In the genomic region with DNA sequence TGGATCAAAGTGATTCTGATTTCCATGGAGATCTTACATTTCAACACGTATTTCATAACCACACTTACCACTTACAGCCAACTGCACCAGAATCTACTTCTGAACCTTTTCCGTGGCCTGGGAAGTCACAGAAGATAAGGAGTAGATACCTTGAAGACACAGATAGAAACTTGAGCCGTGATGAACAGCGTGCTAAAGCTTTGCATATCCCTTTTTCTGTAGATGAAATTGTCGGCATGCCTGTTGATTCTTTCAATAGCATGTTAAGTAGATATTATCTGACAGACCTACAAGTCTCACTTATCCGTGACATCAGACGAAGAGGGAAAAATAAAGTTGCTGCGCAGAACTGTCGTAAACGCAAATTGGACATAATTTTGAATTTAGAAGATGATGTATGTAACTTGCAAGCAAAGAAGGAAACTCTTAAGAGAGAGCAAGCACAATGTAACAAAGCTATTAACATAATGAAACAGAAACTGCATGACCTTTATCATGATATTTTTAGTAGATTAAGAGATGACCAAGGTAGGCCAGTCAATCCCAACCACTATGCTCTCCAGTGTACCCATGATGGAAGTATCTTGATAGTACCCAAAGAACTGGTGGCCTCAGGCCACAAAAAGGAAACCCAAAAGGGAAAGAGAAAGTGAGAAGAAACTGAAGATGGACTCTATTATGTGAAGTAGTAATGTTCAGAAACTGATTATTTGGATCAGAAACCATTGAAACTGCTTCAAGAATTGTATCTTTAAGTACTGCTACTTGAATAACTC, we compare ENCODE assay signal across 8 cellular contexts. TPM values are rescaled to one million over a fixed set of nuclear protein-coding genes. Genes with fewer than 3 reads are reported as not detected.
DNase-seq lines count a peak whose midpoint lies in the region; ATAC-seq and TF ChIP-seq lines count a peak whose summit lies in the region.
"Not testable (repeated sequence)": the region's sequence is repeated elsewhere in the genome, so short reads cannot be mapped to it uniquely, and the experiment has no call there.

No MANE protein-coding gene starts in this region.

- H3K4me3 ChIP-seq in CD8-positive, alpha-beta T cell (ENCODE audit: low read depth, low read length); neutrophil (ENCODE audit: low read depth in 1 of 2, low read length in 1 of 2): not testable (repeated sequence)

- not testable (repeated sequence) for H3K9me3 Mint-ChIP-seq in CD8-positive, alpha-beta T cell; activated T-helper 17 cell treated with anti-CD3 and anti-CD28 coated beads, Interleukin-2, amount 50 U/mL, for 72 hours

- not testable (repeated sequence) for TF ChIP-seq CTCF in CD8-positive, alpha-beta T cell (IDR thresholded peaks at IDR 0.05); neutrophil (IDR thresholded peaks at IDR 0.05)

- POLR2A ChIA-PET in CD8-positive, alpha-beta T cell (lab: Charles Lee): interaction anchor here (0.8 to 13.6 kb wide), 5 partner anchors 11 to 95 kb away, joined by 3 to 241 read pairs (median 4); a partner anchor contains a TSS

- not testable (repeated sequence) for H3K27ac ChIP-seq in CD8-positive, alpha-beta T cell (ENCODE audit: low read depth, low read length)
- H3K27ac ChIP-seq in neutrophil: peak overlapping the region; percentile 36

- TF ChIP-seq POLR2A in GM18951 (IDR thresholded peaks at IDR 0.05; ENCODE audit: extremely low read depth, insufficient read depth, insufficient read length) (peak; percentile 17), erythroblast (IDR thresholded peaks at IDR 0.05; ENCODE audit: low read length) (peak; percentile 26)

- H3K9me3 ChIP-seq in CD8-positive, alpha-beta T cell (ENCODE audit: low read length); T-helper 17 cell (ENCODE audit: control insufficient read depth, low read length, poor library complexity, severe bottlenecking); neutrophil: not testable (repeated sequence)

- DNase-seq in CD8-positive, alpha-beta T cell; T-helper 17 cell; erythroblast (lab: John Stamatoyannopoulos, UW): not testable (repeated sequence)
- peak; percentile 19 for DNase-seq in NCI-H2171 treated with DMSO at 0.1 percent for 48 hours (lab: John Stamatoyannopoulos, UW)

- peaks cover 70% of the 10 kb centered on the region for H3K4me1 Mint-ChIP-seq in CD8-positive, alpha-beta T cell (ENCODE audit: low read depth)
- peaks cover 42% of the 10 kb centered on the region for H3K4me1 Mint-ChIP-seq in T-helper 17 cell
- peaks cover 49% of the 10 kb centered on the region for H3K4me1 Mint-ChIP-seq in activated T-helper 17 cell treated with anti-CD3 and anti-CD28 coated beads, Interleukin-2, amount 50 U/mL, for 72 hours

- H3K36me3 ChIP-seq in CD8-positive, alpha-beta T cell (ENCODE audit: insufficient read depth, low read length): peaks cover 15% of the 10 kb centered on the region
- peaks cover 66% of the 10 kb centered on the region for H3K36me3 ChIP-seq in neutrophil

- H3K4me1 ChIP-seq in CD8-positive, alpha-beta T cell (ENCODE audit: insufficient read depth, low read length): peaks cover 32% of the 10 kb centered on the region
- H3K4me1 ChIP-seq in neutrophil (ENCODE audit: control insufficient read depth in 1 of 2, insufficient read depth in 1 of 2, low read depth in 1 of 2, low read length in 1 of 2): not testable (repeated sequence)

- H3K4me3 Mint-ChIP-seq in CD8-positive, alpha-beta T cell; T-helper 17 cell: not testable (repeated sequence)
- H3K4me3 Mint-ChIP-seq in activated T-helper 17 cell treated with anti-CD3 and anti-CD28 coated beads, Interleukin-2, amount 50 U/mL, for 72 hours: peak overlapping the region; percentile 19

- in situ Hi-C loops in GM18951 (cut with MboI; ENCODE audit: low sequenced_read_pairs, unreplicated experiment): not testable (repeated sequence)

- H3K27me3 Mint-ChIP-seq in CD8-positive, alpha-beta T cell (ENCODE audit: low read depth); T-helper 17 cell; activated T-helper 17 cell treated with anti-CD3 and anti-CD28 coated beads, Interleukin-2, amount 50 U/mL, for 72 hours: not testable (repeated sequence)

- CTCF ChIA-PET in CD8-positive, alpha-beta T cell (lab: Charles Lee): interaction anchor here (0.8 to 1.7 kb wide), 3 partner anchors 12 to 180 kb away, joined by 3 to 5 read pairs (median 3); no protein-coding TSS in a partner anchor

- not testable (repeated sequence) for H3K27me3 ChIP-seq in CD8-positive, alpha-beta T cell (ENCODE audit: insufficient read depth, low read length); neutrophil

- intact Hi-C loops in CD8-positive, alpha-beta T cell (cut with DNase I, micrococcal nuclease): not testable (repeated sequence)

- peak; percentile 12 for ATAC-seq in CD8-positive, alpha-beta T cell
- ATAC-seq in HG02981 (IDR thresholded peaks at IDR 0.05; ENCODE audit: unreplicated experiment): peak; percentile 44
- ATAC-seq in T-helper 17 cell: peak; percentile 1
- peak; percentile 52 for ATAC-seq in activated T-helper 17 cell treated with anti-CD3 and anti-CD28 coated beads, Interleukin-2, amount 50 U/mL, for 72 hours (replicated peaks)

- peak overlapping the region; percentile 79 for H3K27ac Mint-ChIP-seq in CD8-positive, alpha-beta T cell
- peak overlapping the region; percentile 99 for H3K27ac Mint-ChIP-seq in T-helper 17 cell
- H3K27ac Mint-ChIP-seq in activated T-helper 17 cell treated with anti-CD3 and anti-CD28 coated beads, Interleukin-2, amount 50 U/mL, for 72 hours: peak overlapping the region; percentile 51

- peaks cover 39% of the 10 kb centered on the region for H3K36me3 Mint-ChIP-seq in CD8-positive, alpha-beta T cell
- not testable (repeated sequence) for H3K36me3 Mint-ChIP-seq in T-helper 17 cell (ENCODE audit: low read depth)
- H3K36me3 Mint-ChIP-seq in activated T-helper 17 cell treated with anti-CD3 and anti-CD28 coated beads, Interleukin-2, amount 50 U/mL, for 72 hours (ENCODE audit: low read depth): peaks cover 98% of the 10 kb centered on the region

RNA-seq across cellular contexts. Expression of a gene that starts 15.2 kb away (rescaled TPM):
- 100 to 1,000 TPM; 241 to 247 TPM for total RNA-seq in CD8-positive, alpha-beta T cell
- total RNA-seq in T-helper 17 cell: 100 to 1,000 TPM; 392 to 399 TPM
- total RNA-seq in activated T-helper 17 cell treated with anti-CD3 and anti-CD28 coated beads, Interleukin-2, amount 50 U/mL, for 72 hours: 100 to 1,000 TPM; 491 to 882 TPM

RNA-seq across cellular contexts. Expression of a gene that starts 16.2 kb away (rescaled TPM):
- total RNA-seq in CD8-positive, alpha-beta T cell: 100 to 1,000 TPM; 103 to 106 TPM
- total RNA-seq in T-helper 17 cell: 100 to 1,000 TPM in 1 of 2 donors, 10 to 100 TPM in 1; 98.3 to 102 TPM
- total RNA-seq in activated T-helper 17 cell treated with anti-CD3 and anti-CD28 coated beads, Interleukin-2, amount 50 U/mL, for 72 hours: 100 to 1,000 TPM; 179 to 242 TPM

RNA-seq across cellular contexts. Expression of a gene that starts 33.3 kb away (rescaled TPM):
- total RNA-seq in CD8-positive, alpha-beta T cell: under 1 TPM; 0.43 to 0.50 TPM
- 1 to 10 TPM; 3.9 to 4.3 TPM for total RNA-seq in T-helper 17 cell
- 10 to 100 TPM; 24.1 to 27.6 TPM for total RNA-seq in activated T-helper 17 cell treated with anti-CD3 and anti-CD28 coated beads, Interleukin-2, amount 50 U/mL, for 72 hours

Comparison
In these comparisons a context has a peak if more than half of its experiments do, and no peak if none do; other contexts are left out.
1. ATAC-seq: peak in every context shown above with its lines; median percentile 52 in activated T-helper 17 cell treated with anti-CD3 and anti-CD28 coated beads, Interleukin-2, amount 50 U/mL, for 72 hours; 44 in HG02981; 12 in CD8-positive, alpha-beta T cell; 1 in T-helper 17 cell.
2. RNA of a gene that starts 33.3 kb away (total RNA-seq): 24.1 to 27.6 TPM in activated T-helper 17 cell treated with anti-CD3 and anti-CD28 coated beads, Interleukin-2, amount 50 U/mL, for 72 hours; 3.9 to 4.3 TPM in T-helper 17 cell and 0.43 to 0.50 TPM in CD8-positive, alpha-beta T cell; every median in the first group is over 4 times any median in the second.
3. Peak in every context shown above with its lines, with median percentiles within 50 percentile points of each other: H3K27ac Mint-ChIP-seq.